Comparison of ENCODE assay signal across 12 cellular contexts in genomic region chr17:2191785-2192184, GRCh38.
DNase-seq lines count a peak whose midpoint lies in the region; ATAC-seq and TF ChIP-seq lines count a peak whose summit lies in the region.
"Had no signal": no experiment of that assay in that cellular context is flagged by ENCODE, and none has a peak within 500 bp of the region (broad histone marks: within the 10 kb centered on the region; RNA-seq: fewer than 3 reads in every experiment).

No MANE protein-coding gene starts in this region.

- POLR2A ChIA-PET in activated CD8-positive, alpha-beta T cell treated with anti-CD3 and anti-CD28 coated beads, Interleukin-2, amount 10 ng/mL, durations not matched to agents 7 days and 5 days (lab: Charles Lee), result no interaction called here
- POLR2A ChIA-PET in activated CD8-positive, alpha-beta T cell treated with anti-CD3 and anti-CD28 coated beads for 36 hours (lab: Charles Lee), result interaction anchor here (1.4 kb wide), 1 partner anchor 16 kb away, joined by 3 read pairs; no protein-coding TSS in a partner anchor

- H3K27ac ChIP-seq in adipose tissue (ENCODE audit: low read depth, low read length) (peak overlapping the region; percentile 65), left lung (peak overlapping the region; percentile 27 to 67)

- no peak for ATAC-seq in activated CD8-positive, alpha-beta T cell treated with anti-CD3 and anti-CD28 coated beads, Interleukin-2, amount 10 ng/mL, durations not matched to agents 7 days and 5 days
- ATAC-seq in activated CD8-positive, alpha-beta T cell treated with anti-CD3 and anti-CD28 coated beads for 36 hours, result no peak
- ATAC-seq in left lung, result no peak
- ATAC-seq in stimulated activated naive B cell treated with anti-CD40 and anti-IgM and Interleukin-4, amounts not matched to agents 10 μg/mL and 1 μg/mL and 100 μg/mL, for 72 hours (replicated peaks), result no peak

- no peaks in the 10 kb centered on the region for H3K27me3 ChIP-seq in left lung

- H3K36me3 Mint-ChIP-seq in activated CD8-positive, alpha-beta T cell treated with anti-CD3 and anti-CD28 coated beads, Interleukin-2, amount 10 ng/mL, durations not matched to agents 7 days and 5 days (ENCODE audit: low read depth), result peaks cover 62% of the 10 kb centered on the region
- peaks cover 41% of the 10 kb centered on the region for H3K36me3 Mint-ChIP-seq in activated CD8-positive, alpha-beta T cell treated with anti-CD3 and anti-CD28 coated beads for 36 hours (ENCODE audit: low read depth)
- peaks cover 25 to 49% of the 10 kb centered on the region in 2 donors for H3K36me3 Mint-ChIP-seq in stimulated activated naive B cell treated with anti-CD40 and anti-IgM and Interleukin-4, amounts not matched to agents 10 μg/mL and 1 μg/mL and 100 μg/mL, for 72 hours

- intact Hi-C loops in activated CD8-positive, alpha-beta T cell treated with anti-CD3 and anti-CD28 coated beads for 36 hours (cut with micrococcal nuclease), result loop anchor here (10.0 kb wide), 1 partner anchor 53 kb away; no protein-coding TSS in a partner anchor
- intact Hi-C loops in left lung (cut with DNase I), result no loop called here

- 46 to 87% (median 56%) methylated on average over 9 of the region's 9 CpGs for WGBS in adipose tissue, 3 donors

- TF ChIP-seq CTCF in activated CD8-positive, alpha-beta T cell treated with anti-CD3 and anti-CD28 coated beads for 36 hours (IDR thresholded peaks at IDR 0.05), result no peak
- TF ChIP-seq CTCF in left lung (IDR thresholded peaks at IDR 0.05), result no peak

- CTCF ChIA-PET in activated CD8-positive, alpha-beta T cell treated with anti-CD3 and anti-CD28 coated beads, Interleukin-2, amount 10 ng/mL, durations not matched to agents 7 days and 5 days (lab: Charles Lee), result interaction anchor here (0.9 kb wide), 1 partner anchor 14 kb away, joined by 3 read pairs; no protein-coding TSS in a partner anchor
- CTCF ChIA-PET in activated CD8-positive, alpha-beta T cell treated with anti-CD3 and anti-CD28 coated beads for 36 hours (lab: Charles Lee), result interaction anchor here (0.6 to 3.8 kb wide), 2 partner anchors 53 to 59 kb away, joined by 3 to 14 read pairs; no protein-coding TSS in a partner anchor

- DNase-seq in activated CD8-positive, alpha-beta T cell treated with anti-CD3 and anti-CD28 coated beads, Interleukin-2, amount 10 ng/mL, durations not matched to agents 7 days and 5 days, result no peak
- no peak for DNase-seq in activated CD8-positive, alpha-beta T cell treated with anti-CD3 and anti-CD28 coated beads for 36 hours
- DNase-seq in left lung (no peak), NCI-H748 (lab: John Stamatoyannopoulos, UW; ENCODE audit: unreplicated experiment) (no peak), DMS 273 treated with DMSO at 0.1 percent for 48 hours (lab: John Stamatoyannopoulos, UW) (no peak)
- no peak for DNase-seq in stimulated activated naive B cell treated with anti-CD40 and anti-IgM and Interleukin-4, amounts not matched to agents 10 μg/mL and 1 μg/mL and 100 μg/mL, for 72 hours
- no peak for DNase-seq in activated CD8-positive, alpha-beta memory T cell treated with anti-CD3 and anti-CD28 coated beads, Interleukin-2, amount 50 U/mL, for 48 hours
- DNase-seq: amygdala, midbrain, NCI-H2171, SHP77 treated with DMSO at 0.1 percent for 48 hours had no signal

- H3K4me3 Mint-ChIP-seq in activated CD8-positive, alpha-beta T cell treated with anti-CD3 and anti-CD28 coated beads, Interleukin-2, amount 10 ng/mL, durations not matched to agents 7 days and 5 days, result no peak overlapping the region
- no peak overlapping the region for H3K4me3 Mint-ChIP-seq in activated CD8-positive, alpha-beta T cell treated with anti-CD3 and anti-CD28 coated beads for 36 hours
- no peak overlapping the region for H3K4me3 Mint-ChIP-seq in stimulated activated naive B cell treated with anti-CD40 and anti-IgM and Interleukin-4, amounts not matched to agents 10 μg/mL and 1 μg/mL and 100 μg/mL, for 72 hours

- peaks cover 29 to 42% of the 10 kb centered on the region in 2 donors for H3K4me1 ChIP-seq in left lung

- peaks cover 0 to 10% of the 10 kb centered on the region in 2 donors for H3K36me3 ChIP-seq in left lung

- no peaks in the 10 kb centered on the region for H3K9me3 ChIP-seq in left lung

- H3K4me3 ChIP-seq in left lung, result no peak overlapping the region

- peak overlapping the region; percentile 83 for H3K27ac Mint-ChIP-seq in activated CD8-positive, alpha-beta T cell treated with anti-CD3 and anti-CD28 coated beads, Interleukin-2, amount 10 ng/mL, durations not matched to agents 7 days and 5 days
- H3K27ac Mint-ChIP-seq in activated CD8-positive, alpha-beta T cell treated with anti-CD3 and anti-CD28 coated beads for 36 hours, result no peak overlapping the region
- peak overlapping the region; percentile 31 for H3K27ac Mint-ChIP-seq in stimulated activated naive B cell treated with anti-CD40 and anti-IgM and Interleukin-4, amounts not matched to agents 10 μg/mL and 1 μg/mL and 100 μg/mL, for 72 hours

- H3K9me3 Mint-ChIP-seq in activated CD8-positive, alpha-beta T cell treated with anti-CD3 and anti-CD28 coated beads, Interleukin-2, amount 10 ng/mL, durations not matched to agents 7 days and 5 days (ENCODE audit: insufficient read depth), result no peaks in the 10 kb centered on the region
- H3K9me3 Mint-ChIP-seq in activated CD8-positive, alpha-beta T cell treated with anti-CD3 and anti-CD28 coated beads for 36 hours, result no peaks in the 10 kb centered on the region
- H3K9me3 Mint-ChIP-seq in stimulated activated naive B cell treated with anti-CD40 and anti-IgM and Interleukin-4, amounts not matched to agents 10 μg/mL and 1 μg/mL and 100 μg/mL, for 72 hours, result no peaks in the 10 kb centered on the region

- H3K27me3 Mint-ChIP-seq in activated CD8-positive, alpha-beta T cell treated with anti-CD3 and anti-CD28 coated beads, Interleukin-2, amount 10 ng/mL, durations not matched to agents 7 days and 5 days (ENCODE audit: low read depth), result no peaks in the 10 kb centered on the region
- H3K27me3 Mint-ChIP-seq in activated CD8-positive, alpha-beta T cell treated with anti-CD3 and anti-CD28 coated beads for 36 hours, result no peaks in the 10 kb centered on the region
- H3K27me3 Mint-ChIP-seq in stimulated activated naive B cell treated with anti-CD40 and anti-IgM and Interleukin-4, amounts not matched to agents 10 μg/mL and 1 μg/mL and 100 μg/mL, for 72 hours, result no peaks in the 10 kb centered on the region

- peaks cover 75% of the 10 kb centered on the region for H3K4me1 Mint-ChIP-seq in activated CD8-positive, alpha-beta T cell treated with anti-CD3 and anti-CD28 coated beads, Interleukin-2, amount 10 ng/mL, durations not matched to agents 7 days and 5 days (ENCODE audit: low read depth)
- H3K4me1 Mint-ChIP-seq in activated CD8-positive, alpha-beta T cell treated with anti-CD3 and anti-CD28 coated beads for 36 hours (ENCODE audit: low read depth), result peaks cover 53% of the 10 kb centered on the region
- H3K4me1 Mint-ChIP-seq in stimulated activated naive B cell treated with anti-CD40 and anti-IgM and Interleukin-4, amounts not matched to agents 10 μg/mL and 1 μg/mL and 100 μg/mL, for 72 hours, result peaks cover 18 to 23% of the 10 kb centered on the region in 2 donors
